27 cellular contexts compared by ENCODE assay signal in the genomic region with DNA sequence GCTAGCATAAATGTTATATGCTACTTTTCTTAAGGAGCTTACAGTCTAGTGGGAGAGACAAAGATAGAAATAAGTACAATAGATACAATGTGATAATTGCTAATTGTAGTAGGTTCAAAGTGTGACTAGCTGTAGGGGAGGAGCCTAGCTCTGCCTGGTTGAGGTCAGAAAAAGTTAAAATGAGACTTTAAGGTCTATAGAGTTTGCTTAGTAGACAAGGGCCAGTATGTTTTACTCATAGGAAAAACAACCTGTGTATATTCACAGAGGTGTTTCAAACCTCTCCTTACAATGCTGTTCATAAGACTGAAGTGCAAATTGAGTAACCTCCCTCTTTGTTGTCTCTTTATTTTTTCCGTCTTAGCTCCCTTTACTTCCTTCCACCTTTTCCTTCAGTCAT. TPM values are rescaled to one million over a fixed set of nuclear protein-coding genes. Genes with fewer than 3 reads are reported as not detected.
DNase-seq lines count a peak whose midpoint lies in the region; ATAC-seq lines count a peak whose summit lies in the region.
"Had no signal": no experiment of that assay in that cellular context is flagged by ENCODE, and none has a peak within 500 bp of the region (broad histone marks: within the 10 kb centered on the region; RNA-seq: fewer than 3 reads in every experiment).

No MANE protein-coding gene starts in this region.

- H3K27ac ChIP-seq in iPS-20b (ENCODE audit: low read length) (no peak overlapping the region), aorta (ENCODE audit: low read depth in 1 of 2, low read length in 2 of 2) (no peak overlapping the region)
- H3K27ac ChIP-seq: colonic mucosa, prostate gland, upper lobe of right lung, VCaP had no signal

- H3K36me3 ChIP-seq in iPS-20b (ENCODE audit: insufficient read depth, low read depth, low read length) (no peaks in the 10 kb centered on the region), aorta (ENCODE audit: control insufficient read depth in 1 of 2, insufficient read depth in 2 of 2, low read length in 1 of 2) (no peaks in the 10 kb centered on the region)
- H3K36me3 ChIP-seq: BE2C, colonic mucosa, prostate gland, upper lobe of right lung had no signal

- no peaks in the 10 kb centered on the region for H3K36me3 Mint-ChIP-seq in activated T-cell treated with anti-CD3 and anti-CD28 coated beads, Interleukin-2, amount 50 U/mL, for 24 hours (ENCODE audit: low read depth)
- H3K36me3 Mint-ChIP-seq in activated T-cell treated with anti-CD3 and anti-CD28 coated beads, Interleukin-2, amount 50 U/mL, for 4 hours (ENCODE audit: insufficient read depth), result no peaks in the 10 kb centered on the region
- peaks cover 2% of the 10 kb centered on the region for H3K36me3 Mint-ChIP-seq in T-helper 17 cell (ENCODE audit: low read depth)

- no peak overlapping the region for H3K4me3 Mint-ChIP-seq in activated T-cell treated with anti-CD3 and anti-CD28 coated beads, Interleukin-2, amount 50 U/mL, for 24 hours
- no peak overlapping the region for H3K4me3 Mint-ChIP-seq in activated T-cell treated with anti-CD3 and anti-CD28 coated beads, Interleukin-2, amount 50 U/mL, for 4 hours
- no peak overlapping the region for H3K4me3 Mint-ChIP-seq in T-helper 17 cell
- H3K4me3 Mint-ChIP-seq in stimulated activated naive CD8-positive, alpha-beta T cell treated with anti-CD3 and anti-CD28 coated beads, Interleukin-15, amount 100 ng/mL, for 72 hours, result no peak overlapping the region
- H3K4me3 Mint-ChIP-seq: activated naive CD4-positive, alpha-beta T cell treated with anti-CD3 and anti-CD28 coated beads for 36 hours had no signal

- intact Hi-C loops in aorta (cut with DNase I), result no loop called here

- no peak for ATAC-seq in activated T-cell treated with anti-CD3 and anti-CD28 coated beads, Interleukin-2, amount 50 U/mL, for 4 hours
- no peak for ATAC-seq in T-helper 17 cell
- peak; percentile 44 for ATAC-seq in stimulated activated naive CD8-positive, alpha-beta T cell treated with anti-CD3 and anti-CD28 coated beads, Interleukin-15, amount 100 ng/mL, for 72 hours
- ATAC-seq in aorta (ENCODE audit: low FRiP score), result no peak
- ATAC-seq: upper lobe of right lung had no signal

- H3K27me3 ChIP-seq in iPS-20b (ENCODE audit: insufficient read depth, low read length), result no peaks in the 10 kb centered on the region
- H3K27me3 ChIP-seq in aorta (ENCODE audit: control insufficient read depth in 1 of 2, insufficient read depth in 2 of 2, low read length in 1 of 2), result no peaks in the 10 kb centered on the region
- H3K27me3 ChIP-seq: BE2C, colonic mucosa, upper lobe of right lung had no signal

- H3K9me3 Mint-ChIP-seq in activated T-cell treated with anti-CD3 and anti-CD28 coated beads, Interleukin-2, amount 50 U/mL, for 24 hours, result no peaks in the 10 kb centered on the region
- no peaks in the 10 kb centered on the region for H3K9me3 Mint-ChIP-seq in activated T-cell treated with anti-CD3 and anti-CD28 coated beads, Interleukin-2, amount 50 U/mL, for 4 hours
- no peaks in the 10 kb centered on the region for H3K9me3 Mint-ChIP-seq in stimulated activated naive CD8-positive, alpha-beta T cell treated with anti-CD3 and anti-CD28 coated beads, Interleukin-15, amount 100 ng/mL, for 72 hours
- H3K9me3 Mint-ChIP-seq: activated naive CD4-positive, alpha-beta T cell treated with anti-CD3 and anti-CD28 coated beads for 36 hours had no signal

- DNase-seq in activated T-cell treated with anti-CD3 and anti-CD28 coated beads, Interleukin-2, amount 50 U/mL, for 24 hours, result no peak
- no peak for DNase-seq in activated T-cell treated with anti-CD3 and anti-CD28 coated beads, Interleukin-2, amount 50 U/mL, for 4 hours
- DNase-seq in T-helper 17 cell, result no peak
- DNase-seq in stimulated activated naive CD8-positive, alpha-beta T cell treated with anti-CD3 and anti-CD28 coated beads, Interleukin-15, amount 100 ng/mL, for 72 hours, result no peak
- DNase-seq in stimulated activated CD4-positive, alpha-beta T cell treated with anti-CD3 and anti-CD28 coated beads, Interleukin-4, amount 100 ng/mL, for 24 hours, result no peak
- DNase-seq in HuH-7 (ENCODE audit: low spot score), result no peak
- DNase-seq in aorta, result no peak
- DNase-seq: activated CD4-positive, alpha-beta T cell treated with anti-CD3 and anti-CD28 coated beads, Interleukin-2, amount 50 U/mL, for 48 hours; activated naive CD4-positive, alpha-beta T cell treated with anti-CD3 and anti-CD28 coated beads for 36 hours; activated T-cell treated with anti-CD3 and anti-CD28 coated beads, Interleukin-2, amount 50 U/mL, for 1 hour; amygdala; BE2C; colonic mucosa; COR-L47; DMS79 treated with DMSO at 0.1 percent for 48 hours; H7; Kasumi-1; kidney; NCI-H1092 treated with DMSO at 0.1 percent for 48 hours; NCI-H1930; NCI-H748 treated with DMSO at 0.1 percent for 48 hours; stimulated activated CD4-positive, alpha-beta T cell treated with anti-CD3 and anti-CD28 coated beads, Interleukin-15, amount 100 ng/mL, for 24 hours; upper lobe of right lung had no signal

- H3K9me3 ChIP-seq in T-helper 17 cell (ENCODE audit: control insufficient read depth, low read length, poor library complexity, severe bottlenecking), result no peaks in the 10 kb centered on the region
- no peaks in the 10 kb centered on the region for H3K9me3 ChIP-seq in iPS-20b (ENCODE audit: insufficient read depth, low read depth, low read length)
- no peaks in the 10 kb centered on the region for H3K9me3 ChIP-seq in aorta (ENCODE audit: control insufficient read depth, low read length)
- H3K9me3 ChIP-seq: BE2C, colonic mucosa, prostate gland, upper lobe of right lung had no signal

- no peak overlapping the region for H3K4me3 ChIP-seq in iPS-20b (ENCODE audit: low read length)
- no peak overlapping the region for H3K4me3 ChIP-seq in aorta (ENCODE audit: low read length in 2 of 2)
- H3K4me3 ChIP-seq: colonic mucosa, lung, prostate gland, upper lobe of right lung had no signal

- no peaks in the 10 kb centered on the region for H3K27me3 Mint-ChIP-seq in activated T-cell treated with anti-CD3 and anti-CD28 coated beads, Interleukin-2, amount 50 U/mL, for 24 hours
- H3K27me3 Mint-ChIP-seq in activated T-cell treated with anti-CD3 and anti-CD28 coated beads, Interleukin-2, amount 50 U/mL, for 4 hours (ENCODE audit: low read depth), result no peaks in the 10 kb centered on the region
- no peaks in the 10 kb centered on the region for H3K27me3 Mint-ChIP-seq in T-helper 17 cell
- H3K27me3 Mint-ChIP-seq in stimulated activated naive CD8-positive, alpha-beta T cell treated with anti-CD3 and anti-CD28 coated beads, Interleukin-15, amount 100 ng/mL, for 72 hours, result no peaks in the 10 kb centered on the region

- H3K4me1 ChIP-seq in iPS-20b (ENCODE audit: insufficient read depth, low read length) (peaks cover 7% of the 10 kb centered on the region), aorta (ENCODE audit: control insufficient read depth in 1 of 2, insufficient read depth in 2 of 2, low read length in 2 of 2) (no peaks in the 10 kb centered on the region)
- H3K4me1 ChIP-seq: colonic mucosa, prostate gland had no signal

- H3K4me1 Mint-ChIP-seq in activated T-cell treated with anti-CD3 and anti-CD28 coated beads, Interleukin-2, amount 50 U/mL, for 24 hours (ENCODE audit: low read depth), result peaks cover 66% of the 10 kb centered on the region
- H3K4me1 Mint-ChIP-seq in activated T-cell treated with anti-CD3 and anti-CD28 coated beads, Interleukin-2, amount 50 U/mL, for 4 hours (ENCODE audit: low read depth), result peaks cover 61% of the 10 kb centered on the region
- H3K4me1 Mint-ChIP-seq in T-helper 17 cell, result peaks cover 46% of the 10 kb centered on the region
- H3K4me1 Mint-ChIP-seq in stimulated activated naive CD8-positive, alpha-beta T cell treated with anti-CD3 and anti-CD28 coated beads, Interleukin-15, amount 100 ng/mL, for 72 hours, result peaks cover 63% of the 10 kb centered on the region

- peak overlapping the region; percentile 75 for H3K27ac Mint-ChIP-seq in activated T-cell treated with anti-CD3 and anti-CD28 coated beads, Interleukin-2, amount 50 U/mL, for 24 hours
- peak overlapping the region; percentile 59 for H3K27ac Mint-ChIP-seq in T-helper 17 cell
- H3K27ac Mint-ChIP-seq in stimulated activated naive CD8-positive, alpha-beta T cell treated with anti-CD3 and anti-CD28 coated beads, Interleukin-15, amount 100 ng/mL, for 72 hours, result no peak overlapping the region
- H3K27ac Mint-ChIP-seq: activated naive CD4-positive, alpha-beta T cell treated with anti-CD3 and anti-CD28 coated beads for 36 hours had no signal

- H3K9ac ChIP-seq in iPS-20b (ENCODE audit: low read depth, low read length), result 0 out of 2 replicates have a peak overlapping the region, but pooled peaks have one; percentile 13

- 69 to 71% methylated on average over 1 of the region's 1 CpG for WGBS in aorta, 2 donors

RNA-seq across cellular contexts. Expression of a gene that starts 56.1 kb away (rescaled TPM):
- total RNA-seq in activated T-cell treated with anti-CD3 and anti-CD28 coated beads, Interleukin-2, amount 50 U/mL, for 4 hours, result 10 to 100 TPM; 37.6 to 41.8 (median 38.2) TPM
- total RNA-seq in T-helper 17 cell (10 to 100 TPM; 39.2 to 46.7 TPM), aorta (10 to 100 TPM; 46.2 to 52.9 TPM)
- polyA plus RNA-seq in aorta, result 10 to 100 TPM in 1 of 2 donors, 1 to 10 TPM in 1; 9.5 to 12.5 TPM

Comparison
In these comparisons a context has a peak if more than half of its experiments do, and no peak if none do; other contexts are left out.
1. H3K27ac Mint-ChIP-seq: peak in activated T-cell treated with anti-CD3 and anti-CD28 coated beads, Interleukin-2, amount 50 U/mL, for 24 hours (single experiment) and T-helper 17 cell (single experiment); none in stimulated activated naive CD8-positive, alpha-beta T cell treated with anti-CD3 and anti-CD28 coated beads, Interleukin-15, amount 100 ng/mL, for 72 hours (0 of 2).